In the genomic region with DNA sequence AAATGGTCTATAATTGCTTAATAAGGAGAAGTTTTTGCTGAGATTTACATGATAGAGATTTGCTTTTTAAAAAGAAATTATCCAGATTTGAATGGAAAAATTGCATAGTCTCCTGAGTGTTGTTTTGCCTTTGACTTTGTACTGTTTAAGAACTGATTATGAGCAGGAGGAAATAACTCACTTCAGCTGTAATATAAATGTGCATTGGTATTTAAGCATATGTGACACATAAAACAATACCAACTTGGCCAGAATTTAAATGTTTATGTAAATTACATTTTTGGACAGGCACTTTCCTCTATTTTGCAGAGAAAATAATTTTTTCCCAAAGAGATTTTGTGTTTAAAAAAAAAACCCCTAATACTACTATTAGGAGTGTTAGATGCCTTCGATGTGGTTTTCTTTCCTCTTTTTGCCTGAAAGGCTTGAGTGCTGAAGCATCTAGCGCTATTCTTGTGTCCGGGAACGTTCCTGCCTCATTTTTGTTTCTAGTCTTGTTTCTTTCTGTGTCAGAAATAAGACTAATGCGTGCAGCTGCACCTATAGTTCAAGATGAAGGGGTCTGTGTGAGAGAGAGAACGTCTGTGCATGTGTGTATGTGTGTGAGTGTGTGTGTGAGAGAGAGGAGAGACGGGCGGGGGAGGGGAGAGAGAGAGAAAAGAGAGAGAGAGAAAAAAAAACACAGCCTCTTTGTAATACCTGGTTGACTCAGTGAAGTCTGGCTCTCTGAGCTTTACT, we compare ENCODE assay signal across 1 cellular context.
TF ChIP-seq lines count a peak whose summit lies in the region.

No MANE protein-coding gene starts in this region.

TF ChIP-seq in SK-N-SH, 30 proteins besides CTCF, POLR2A, EP300 and RAD21 (continued from another document):
- TF ChIP-seq PBX3 (IDR thresholded peaks at IDR 0.05) = no peak
- TF ChIP-seq ZBTB33 (IDR thresholded peaks at IDR 0.05; ENCODE audit: borderline replicate concordance, low read depth) = no peak
- TF ChIP-seq SMC3 (IDR thresholded peaks at IDR 0.05; ENCODE audit: low read depth, low read length) = no peak
- TF ChIP-seq GATA2 (CRISPR knock-in tag; IDR thresholded peaks at IDR 0.05) = no peak
- no peak for TF ChIP-seq MXI1 (IDR thresholded peaks at IDR 0.05; ENCODE audit: low read depth, low read length)
TF ChIP-seq in SK-N-SH: peak in this region for 0.
